8 cellular contexts compared by ENCODE assay signal in the genomic region with DNA sequence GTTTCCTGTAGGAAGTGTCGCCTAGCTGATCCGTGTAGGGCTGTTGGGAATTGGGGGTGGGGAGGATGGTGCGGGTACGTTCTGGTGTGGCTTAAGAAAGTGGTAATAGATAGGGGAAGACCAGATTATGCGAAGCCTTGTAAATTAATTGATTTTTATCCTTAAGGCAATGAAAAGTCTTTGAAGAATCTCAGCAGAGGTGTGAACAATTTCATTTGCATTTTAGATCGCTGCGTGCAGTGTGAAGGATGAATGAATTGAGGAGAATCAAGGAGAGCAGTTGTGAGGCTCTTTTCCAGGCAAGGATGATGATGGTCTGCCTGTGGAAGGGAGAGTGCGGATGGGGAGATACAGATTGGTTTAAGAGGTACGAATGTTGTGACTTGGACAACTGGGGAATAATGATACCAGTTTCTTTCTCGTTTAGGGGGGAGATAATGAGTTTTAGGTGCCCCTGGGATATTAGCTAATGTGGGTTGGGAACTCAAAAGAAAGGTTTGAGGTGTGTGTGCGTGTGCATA. TPM values are rescaled to one million over a fixed set of nuclear protein-coding genes. Genes with fewer than 3 reads are reported as not detected.
A peak's percentile ranks its signal among the peaks of the same experiment; 100 is the strongest.
DNase-seq lines count a peak whose midpoint lies in the region; ATAC-seq and TF ChIP-seq lines count a peak whose summit lies in the region.

No MANE protein-coding gene starts in this region.

- H3K27ac Mint-ChIP-seq in effector memory CD8-positive, alpha-beta T cell = no peak overlapping the region
- H3K27ac Mint-ChIP-seq in activated CD4-positive, alpha-beta memory T cell treated with anti-CD3 and anti-CD28 coated beads, Interleukin-2, amount 10 ng/mL, durations not matched to agents 7 days and 5 days = no peak overlapping the region
- H3K27ac Mint-ChIP-seq in HFFc6 = no peak overlapping the region

- H3K4me1 Mint-ChIP-seq in effector memory CD8-positive, alpha-beta T cell (ENCODE audit: low read depth in 2 of 2) = peaks cover 17 to 32% of the 10 kb centered on the region in 2 donors
- H3K4me1 Mint-ChIP-seq in activated CD4-positive, alpha-beta memory T cell treated with anti-CD3 and anti-CD28 coated beads, Interleukin-2, amount 10 ng/mL, durations not matched to agents 7 days and 5 days = peaks cover 39% of the 10 kb centered on the region
- H3K4me1 Mint-ChIP-seq in HFFc6 (ENCODE audit: low read depth) = peaks cover 28% of the 10 kb centered on the region

- H3K9ac ChIP-seq in Loucy (ENCODE audit: low read depth, low read length, poor library complexity, severe bottlenecking) (peak overlapping the region; percentile 88), parathyroid adenoma (no peak overlapping the region)

- peaks cover 10% of the 10 kb centered on the region for H4K20me1 ChIP-seq in Loucy (ENCODE audit: insufficient read depth, low read length, poor library complexity, severe bottlenecking)

- POLR2A ChIA-PET in activated CD4-positive, alpha-beta memory T cell treated with anti-CD3 and anti-CD28 coated beads, Interleukin-2, amount 10 ng/mL, durations not matched to agents 7 days and 5 days (lab: Charles Lee) = interaction anchor here (0.6 to 4.8 kb wide), 23 partner anchors 9 to 451 kb away, joined by 3 to 45 read pairs (median 4); a partner anchor contains a TSS

- H3K36me3 Mint-ChIP-seq in effector memory CD8-positive, alpha-beta T cell (ENCODE audit: insufficient read depth) = peaks cover 15% of the 10 kb centered on the region
- peaks cover 32% of the 10 kb centered on the region for H3K36me3 Mint-ChIP-seq in activated CD4-positive, alpha-beta memory T cell treated with anti-CD3 and anti-CD28 coated beads, Interleukin-2, amount 10 ng/mL, durations not matched to agents 7 days and 5 days (ENCODE audit: low read depth)
- H3K36me3 Mint-ChIP-seq in HFFc6 (ENCODE audit: low read depth) = peaks cover 19% of the 10 kb centered on the region; the same call in 1 of the 2 replicates

- H3K4me3 ChIP-seq in GM12864 (ENCODE audit: low read depth, low read length) (peak overlapping the region; percentile 90), Loucy (ENCODE audit: low read length, poor library complexity, severe bottlenecking) (peak overlapping the region; percentile 95), parathyroid adenoma (ENCODE audit: low read depth, low read length) (peak overlapping the region; percentile 86)

- 0 out of 2 replicates have a peak, but pooled peaks cover 3% of the 10 kb centered on the region for H3F3A ChIP-seq in Loucy (ENCODE audit: low read depth)

- H3K4me2 ChIP-seq in Loucy (ENCODE audit: low read depth, low read length, poor library complexity, severe bottlenecking) (peak overlapping the region; percentile 95), parathyroid adenoma (ENCODE audit: low read length) (peak overlapping the region; percentile 85)

- H3K4me3 Mint-ChIP-seq in effector memory CD8-positive, alpha-beta T cell = no peak overlapping the region
- no peak overlapping the region for H3K4me3 Mint-ChIP-seq in activated CD4-positive, alpha-beta memory T cell treated with anti-CD3 and anti-CD28 coated beads, Interleukin-2, amount 10 ng/mL, durations not matched to agents 7 days and 5 days
- H3K4me3 Mint-ChIP-seq in HFFc6 = no peak overlapping the region

- peaks cover 8% of the 10 kb centered on the region; the same call in 1 of the 2 replicates for H3K36me3 ChIP-seq in Loucy (ENCODE audit: insufficient read depth, low read length)
- no peaks in the 10 kb centered on the region for H3K36me3 ChIP-seq in parathyroid adenoma (ENCODE audit: control insufficient read depth, insufficient read depth, low read length)

- TF ChIP-seq CTCF in GM12864 (IDR thresholded peaks at IDR 0.05; ENCODE audit: low read depth, low read length, missing control alignments) = no peak
- no peak for TF ChIP-seq CTCF in Loucy (conservative IDR thresholded peaks at IDR 0.05; ENCODE audit: low read length)
- TF ChIP-seq CTCF in parathyroid adenoma (IDR thresholded peaks at IDR 0.05) = no peak
- TF ChIP-seq CTCF in HFFc6 (IDR thresholded peaks at IDR 0.05) = no peak

- peak overlapping the region; percentile 91 for H2AFZ ChIP-seq in Loucy (ENCODE audit: low read length)
- H2AFZ ChIP-seq in parathyroid adenoma = peak overlapping the region; percentile 84

- peaks cover 45% of the 10 kb centered on the region for H3K4me1 ChIP-seq in Loucy (ENCODE audit: insufficient read depth, low read length, poor library complexity, severe bottlenecking)
- H3K4me1 ChIP-seq in parathyroid adenoma = peaks cover 4% of the 10 kb centered on the region

- H3K27me3 ChIP-seq in Loucy (ENCODE audit: insufficient read depth, low read length, poor library complexity, severe bottlenecking) (no peaks in the 10 kb centered on the region), parathyroid adenoma (ENCODE audit: control insufficient read depth, insufficient read depth, low read length) (no peaks in the 10 kb centered on the region)

- no peaks in the 10 kb centered on the region for H3K9me2 ChIP-seq in Loucy (replicated peaks; ENCODE audit: low read depth, low read length)

- H3K9me3 Mint-ChIP-seq in effector memory CD8-positive, alpha-beta T cell = no peaks in the 10 kb centered on the region
- H3K9me3 Mint-ChIP-seq in activated CD4-positive, alpha-beta memory T cell treated with anti-CD3 and anti-CD28 coated beads, Interleukin-2, amount 10 ng/mL, durations not matched to agents 7 days and 5 days = no peaks in the 10 kb centered on the region
- no peaks in the 10 kb centered on the region for H3K9me3 Mint-ChIP-seq in HFFc6

- H3K9me3 ChIP-seq in Loucy (ENCODE audit: insufficient read depth, low read depth, low read length) (no peaks in the 10 kb centered on the region), parathyroid adenoma (ENCODE audit: control insufficient read depth, low read length) (no peaks in the 10 kb centered on the region)

- CTCF ChIA-PET in activated CD4-positive, alpha-beta memory T cell treated with anti-CD3 and anti-CD28 coated beads, Interleukin-2, amount 10 ng/mL, durations not matched to agents 7 days and 5 days (lab: Charles Lee) = interaction anchor here (1.0 to 3.5 kb wide), 12 partner anchors 15 to 406 kb away, joined by 3 to 21 read pairs (median 4); a partner anchor contains a TSS

- ATAC-seq in effector memory CD8-positive, alpha-beta T cell (replicated peaks) = peak; percentile 0
- ATAC-seq in GM19328 (IDR thresholded peaks at IDR 0.05; ENCODE audit: unreplicated experiment) = no peak

- no peaks in the 10 kb centered on the region for H3K27me3 Mint-ChIP-seq in effector memory CD8-positive, alpha-beta T cell
- H3K27me3 Mint-ChIP-seq in activated CD4-positive, alpha-beta memory T cell treated with anti-CD3 and anti-CD28 coated beads, Interleukin-2, amount 10 ng/mL, durations not matched to agents 7 days and 5 days = no peaks in the 10 kb centered on the region
- 0 out of 2 replicates have a peak, but pooled peaks cover 1% of the 10 kb centered on the region for H3K27me3 Mint-ChIP-seq in HFFc6 (ENCODE audit: insufficient read depth)

- DNase-seq in GM12864 (ENCODE audit: low read depth) (no peak), HFFc6 (no peak), UCSD-AML1 (lab: John Stamatoyannopoulos, UW; ENCODE audit: unreplicated experiment) (no peak)
- no peak for DNase-seq in effector memory CD8-positive, alpha-beta T cell
- no peak for DNase-seq in activated CD4-positive, alpha-beta memory T cell treated with anti-CD3 and anti-CD28 coated beads, Interleukin-2, amount 10 ng/mL, durations not matched to agents 7 days and 5 days

- H3K79me2 ChIP-seq in Loucy (ENCODE audit: insufficient read depth, low read length) (peaks cover 61% of the 10 kb centered on the region), parathyroid adenoma (no peaks in the 10 kb centered on the region)

- peak overlapping the region; percentile 99 for H3K27ac ChIP-seq in parathyroid adenoma

RNA-seq across cellular contexts. Expression of a gene that starts 0.8 kb away (rescaled TPM):
- total RNA-seq in activated CD4-positive, alpha-beta memory T cell treated with anti-CD3 and anti-CD28 coated beads, Interleukin-2, amount 10 ng/mL, durations not matched to agents 7 days and 5 days = 10 to 100 TPM; 38.2 to 40.0 TPM
- 10 to 100 TPM; 29.8 to 39.2 (median 36.0) TPM for total RNA-seq in HFFc6 (2021; fragmentation: NEBNext Ultra II Directional; extraction: Animal tissue kit (Norgen Biotek cat#: 25700))

RNA-seq across cellular contexts. Expression of a gene that starts 15.4 kb away (rescaled TPM):
- total RNA-seq in activated CD4-positive, alpha-beta memory T cell treated with anti-CD3 and anti-CD28 coated beads, Interleukin-2, amount 10 ng/mL, durations not matched to agents 7 days and 5 days = 10 to 100 TPM; 50.8 to 51.5 TPM
- total RNA-seq in HFFc6 (2021; fragmentation: NEBNext Ultra II Directional; extraction: Animal tissue kit (Norgen Biotek cat#: 25700)) = 10 to 100 TPM; 26.2 to 35.1 (median 32.5) TPM

RNA-seq across cellular contexts. Expression of a gene that starts 15.4 kb away (rescaled TPM):
- 10 to 100 TPM; 76.6 to 78.8 TPM for total RNA-seq in activated CD4-positive, alpha-beta memory T cell treated with anti-CD3 and anti-CD28 coated beads, Interleukin-2, amount 10 ng/mL, durations not matched to agents 7 days and 5 days
- 100 to 1,000 TPM in 2 of 6 experiments, 10 to 100 TPM in 4; 77.4 to 114 (median 92.8) TPM for total RNA-seq in HFFc6 (2021; fragmentation: NEBNext Ultra II Directional; extraction: Animal tissue kit (Norgen Biotek cat#: 25700))

RNA-seq across cellular contexts. Expression of a gene that starts 20.5 kb away (rescaled TPM):
- total RNA-seq in activated CD4-positive, alpha-beta memory T cell treated with anti-CD3 and anti-CD28 coated beads, Interleukin-2, amount 10 ng/mL, durations not matched to agents 7 days and 5 days = 100 to 1,000 TPM; 103 to 113 TPM
- total RNA-seq in HFFc6 (2021; fragmentation: NEBNext Ultra II Directional; extraction: Animal tissue kit (Norgen Biotek cat#: 25700)) = 10 to 100 TPM; 83.8 to 92.6 (median 85.1) TPM

RNA-seq across cellular contexts. Expression of a gene that starts 26.0 kb away (rescaled TPM):
- 10 to 100 TPM; 32.5 to 34.8 TPM for total RNA-seq in activated CD4-positive, alpha-beta memory T cell treated with anti-CD3 and anti-CD28 coated beads, Interleukin-2, amount 10 ng/mL, durations not matched to agents 7 days and 5 days
- 10 to 100 TPM; 16.6 to 18.9 (median 17.2) TPM for total RNA-seq in HFFc6 (2021; fragmentation: NEBNext Ultra II Directional; extraction: Animal tissue kit (Norgen Biotek cat#: 25700))
